21 cellular contexts compared by ENCODE assay signal in genomic region chr22:39565414-39565944, GRCh38. TPM values are rescaled to one million over a fixed set of nuclear protein-coding genes. Genes with fewer than 3 reads are reported as not detected.
A peak's percentile ranks its signal among the peaks of the same experiment; 100 is the strongest.
DNase-seq lines count a peak whose midpoint lies in the region; ATAC-seq, FAIRE-seq and TF ChIP-seq lines count a peak whose summit lies in the region.
"Had no signal": no experiment of that assay in that cellular context is flagged by ENCODE, and none has a peak within 500 bp of the region (broad histone marks: within the 10 kb centered on the region; RNA-seq: fewer than 3 reads in every experiment).

No MANE protein-coding gene starts in this region.

- H4K20me1 ChIP-seq in osteoblast (ENCODE audit: insufficient read depth, low read length) = no peaks in the 10 kb centered on the region

- H3K4me1 Mint-ChIP-seq in activated naive CD8-positive, alpha-beta T cell (ENCODE audit: low read depth) = peaks cover 19% of the 10 kb centered on the region
- H3K4me1 Mint-ChIP-seq in activated naive CD8-positive, alpha-beta T cell treated with anti-CD3 and anti-CD28 coated beads for 36 hours = peaks cover 10% of the 10 kb centered on the region

- H3K9me3 Mint-ChIP-seq in activated naive CD8-positive, alpha-beta T cell (ENCODE audit: low read depth) = no peaks in the 10 kb centered on the region
- no peaks in the 10 kb centered on the region for H3K9me3 Mint-ChIP-seq in activated naive CD8-positive, alpha-beta T cell treated with anti-CD3 and anti-CD28 coated beads for 36 hours

- no peaks in the 10 kb centered on the region for H3K36me3 ChIP-seq in bronchial epithelial cell (ENCODE audit: control insufficient read depth, insufficient read depth, low read length)
- H3K36me3 ChIP-seq in osteoblast (ENCODE audit: insufficient read depth, low read length) = no peaks in the 10 kb centered on the region
- H3K36me3 ChIP-seq: BE2C, HAP-1, SJSA1 had no signal

- no peak overlapping the region for H2AFZ ChIP-seq in osteoblast (ENCODE audit: low read length)

- no peaks in the 10 kb centered on the region for H3K36me3 Mint-ChIP-seq in activated naive CD8-positive, alpha-beta T cell
- H3K36me3 Mint-ChIP-seq in activated naive CD8-positive, alpha-beta T cell treated with anti-CD3 and anti-CD28 coated beads for 36 hours = no peaks in the 10 kb centered on the region

- TF ChIP-seq CTCF in bronchial epithelial cell (IDR thresholded peaks at IDR 0.05; ENCODE audit: insufficient read depth, low read length, severe bottlenecking) (no peak), osteoblast (IDR thresholded peaks at IDR 0.05; ENCODE audit: extremely low read depth, low read depth, low read length) (no peak)

- H3K79me2 ChIP-seq in osteoblast (ENCODE audit: insufficient read depth, low read length) = no peaks in the 10 kb centered on the region

- no peak for ATAC-seq in GM18861 (IDR thresholded peaks at IDR 0.05; ENCODE audit: unreplicated experiment)
- no peak for ATAC-seq in GM21825 (IDR thresholded peaks at IDR 0.05; ENCODE audit: unreplicated experiment)

- H3K9me3 ChIP-seq in osteoblast (ENCODE audit: low read depth, low read length) = no peaks in the 10 kb centered on the region
- H3K9me3 ChIP-seq: BE2C, HAP-1, SJSA1 had no signal

- H3K27ac Mint-ChIP-seq in activated naive CD8-positive, alpha-beta T cell = peak overlapping the region; percentile 3
- H3K27ac Mint-ChIP-seq in activated naive CD8-positive, alpha-beta T cell treated with anti-CD3 and anti-CD28 coated beads for 36 hours = no peak overlapping the region
- H3K27ac Mint-ChIP-seq: IgD-negative memory B cell had no signal

- no peak overlapping the region for H3K4me2 ChIP-seq in osteoblast (ENCODE audit: insufficient read depth, low read length)

- no peak for DNase-seq in activated naive CD8-positive, alpha-beta T cell treated with anti-CD3 and anti-CD28 coated beads for 36 hours
- DNase-seq in HEK293T (ENCODE audit: extremely low spot score) = no peak
- no peak for DNase-seq in bronchial epithelial cell (ENCODE audit: low read depth)
- peak; percentile 4 for DNase-seq in osteoblast (ENCODE audit: insufficient read length, low spot score, missing footprints)
- DNase-seq: BE2C, DMS53, GDM1, Kasumi-1, NCI-H1694 treated with DMSO at 0.1 percent for 48 hours, NCI-H2081 treated with DMSO at 0.1 percent for 48 hours, NCI-H2171 treated with DMSO at 0.1 percent for 48 hours, NCI-H524 treated with DMSO at 0.1 percent for 48 hours, OCI-M1 had no signal

- H3K27ac ChIP-seq in osteoblast (ENCODE audit: low read depth, low read length) = no peak overlapping the region
- H3K27ac ChIP-seq: SJSA1 had no signal

- POLR2A ChIA-PET in HEK293T (lab: Yijun Ruan, JAX) = no interaction called here

- H3K4me1 ChIP-seq in osteoblast (ENCODE audit: insufficient read depth, low read length) = no peaks in the 10 kb centered on the region
- H3K4me1 ChIP-seq: BE2C, HAP-1, SJSA1 had no signal

- H3K4me3 ChIP-seq in bronchial epithelial cell (ENCODE audit: low read depth, low read length) (no peak overlapping the region), osteoblast (ENCODE audit: insufficient read depth, low read length) (no peak overlapping the region)
- H3K4me3 ChIP-seq: HAP-1, SJSA1 had no signal

- FAIRE-seq in bronchial epithelial cell (lab: Jason Lieb, UNC) = peak; percentile 90
- FAIRE-seq: D721Med, RCC 7860 had no signal

- peaks cover 5% of the 10 kb centered on the region for H3K27me3 ChIP-seq in bronchial epithelial cell (ENCODE audit: control insufficient read depth, insufficient read depth, low read length)
- H3K27me3 ChIP-seq in osteoblast (ENCODE audit: insufficient read depth, low read length) = no peaks in the 10 kb centered on the region
- H3K27me3 ChIP-seq: BE2C had no signal

- no peak overlapping the region for H3K4me3 Mint-ChIP-seq in activated naive CD8-positive, alpha-beta T cell
- no peak overlapping the region for H3K4me3 Mint-ChIP-seq in activated naive CD8-positive, alpha-beta T cell treated with anti-CD3 and anti-CD28 coated beads for 36 hours
- H3K4me3 Mint-ChIP-seq: IgD-negative memory B cell had no signal

- no peaks in the 10 kb centered on the region for H3K27me3 Mint-ChIP-seq in activated naive CD8-positive, alpha-beta T cell
- no peaks in the 10 kb centered on the region for H3K27me3 Mint-ChIP-seq in activated naive CD8-positive, alpha-beta T cell treated with anti-CD3 and anti-CD28 coated beads for 36 hours

- CTCF ChIA-PET in HEK293T (lab: Yijun Ruan, JAX) = no interaction called here

TF ChIP-seq in HEK293T, 16 proteins besides CTCF, POLR2A, EP300 and RAD21:
- TF ChIP-seq TARDBP (IDR thresholded peaks at IDR 0.05) = 0 out of 2 replicates have a peak, but pooled peaks have one; percentile 25
- no peak for TF ChIP-seq HDGF (IDR thresholded peaks at IDR 0.05; ENCODE audit: borderline replicate concordance)

RNA-seq across cellular contexts. Expression of gene CACNA1I, which starts 5.1 kb away (rescaled TPM):
- total RNA-seq in activated naive CD8-positive, alpha-beta T cell treated with anti-CD3 and anti-CD28 coated beads for 36 hours = under 1 TPM; 0.26 to 0.27 TPM
- total RNA-seq in bronchial epithelial cell = not detected in 2 replicates
- under 0.01 TPM in 2 replicates for total RNA-seq in osteoblast

RNA-seq across cellular contexts. Expression of gene RPS19BP1, which starts 32.9 kb away (rescaled TPM):
- 100 to 1,000 TPM; 104 to 113 TPM for total RNA-seq in activated naive CD8-positive, alpha-beta T cell treated with anti-CD3 and anti-CD28 coated beads for 36 hours
- total RNA-seq in bronchial epithelial cell = 55.2 and 72.1 TPM in 2 replicates
- total RNA-seq in osteoblast = 25.9 and 34.7 TPM in 2 replicates

RNA-seq across cellular contexts. Expression of gene ATF4, which starts 45.1 kb away (rescaled TPM):
- 100 to 1,000 TPM; 806 to 814 TPM for total RNA-seq in activated naive CD8-positive, alpha-beta T cell treated with anti-CD3 and anti-CD28 coated beads for 36 hours
- total RNA-seq in bronchial epithelial cell (410 and 516 TPM in 2 replicates), osteoblast (494 and 590 TPM in 2 replicates)
